In genomic region chr10:101120884-101121660, GRCh38 we compare ENCODE assay signal across 9 cellular contexts. TPM values are rescaled to one million over a fixed set of nuclear protein-coding genes. Genes with fewer than 3 reads are reported as not detected.
A peak's percentile ranks its signal among the peaks of the same experiment; 100 is the strongest.
DNase-seq lines count a peak whose midpoint lies in the region; ATAC-seq lines count a peak whose summit lies in the region.
"Had no signal": no experiment of that assay in that cellular context is flagged by ENCODE, and none has a peak within 500 bp of the region (broad histone marks: within the 10 kb centered on the region; RNA-seq: fewer than 3 reads in every experiment).

No MANE protein-coding gene starts in this region.

- peaks cover 56% of the 10 kb centered on the region for H3K27me3 Mint-ChIP-seq in stimulated activated memory B cell treated with anti-CD40 and anti-IgM and Interleukin-4, amounts not matched to agents 10 μg/mL and 1 μg/mL and 100 μg/mL, for 72 hours

- H3K4me3 Mint-ChIP-seq in stimulated activated memory B cell treated with anti-CD40 and anti-IgM and Interleukin-4, amounts not matched to agents 10 μg/mL and 1 μg/mL and 100 μg/mL, for 72 hours = peak overlapping the region; percentile 85

- in situ Hi-C loops in G401 (cut with HindIII; ENCODE audit: low sequenced_read_pairs) = no loop called here

- ATAC-seq in Right ventricle myocardium superior (ENCODE audit: poor library complexity) (peak; percentile 65), GM21360 (IDR thresholded peaks at IDR 0.05; ENCODE audit: unreplicated experiment) (no peak)
- ATAC-seq in stimulated activated memory B cell treated with anti-CD40 and anti-IgM and Interleukin-4, amounts not matched to agents 10 μg/mL and 1 μg/mL and 100 μg/mL, for 72 hours = peak; percentile 77

- DNase-seq in Right ventricle myocardium superior (no peak), cardiac septum (ENCODE audit: low spot score) (no peak), occipital lobe (lab: John Stamatoyannopoulos, UW) (no peak), G401 (ENCODE audit: low spot score) (no peak)
- peak; percentile 18 for DNase-seq in activated effector memory CD4-positive, alpha-beta T cell treated with Interleukin-2 at 50 U/mL for 16 hours

- H3K36me3 ChIP-seq in iPS-20b (ENCODE audit: insufficient read depth, low read depth, low read length) = no peaks in the 10 kb centered on the region

- H3K4me3 ChIP-seq in iPS-20b (ENCODE audit: low read length) = peak overlapping the region; percentile 37; the same call in 1 of the 2 replicates

- no peaks in the 10 kb centered on the region for H3K36me3 Mint-ChIP-seq in stimulated activated memory B cell treated with anti-CD40 and anti-IgM and Interleukin-4, amounts not matched to agents 10 μg/mL and 1 μg/mL and 100 μg/mL, for 72 hours

- no peak overlapping the region for H3K9ac ChIP-seq in iPS-20b (ENCODE audit: low read depth, low read length)

- peak overlapping the region; percentile 83 for H3K27ac Mint-ChIP-seq in stimulated activated memory B cell treated with anti-CD40 and anti-IgM and Interleukin-4, amounts not matched to agents 10 μg/mL and 1 μg/mL and 100 μg/mL, for 72 hours

- H3K27me3 ChIP-seq in iPS-20b (ENCODE audit: insufficient read depth, low read length) = peaks cover 100% of the 10 kb centered on the region

- H3K4me1 Mint-ChIP-seq in stimulated activated memory B cell treated with anti-CD40 and anti-IgM and Interleukin-4, amounts not matched to agents 10 μg/mL and 1 μg/mL and 100 μg/mL, for 72 hours = peaks cover 36% of the 10 kb centered on the region

- no peaks in the 10 kb centered on the region; the same call in 1 of the 2 replicates for H3K9me3 ChIP-seq in iPS-20b (ENCODE audit: insufficient read depth, low read depth, low read length)

- intact Hi-C loops in Right ventricle myocardium superior (cut with DNase I) = no loop called here
- intact Hi-C loops in cardiac septum (cut with DNase I) = no loop called here

- H3K4me1 ChIP-seq in iPS-20b (ENCODE audit: insufficient read depth, low read length) = peaks cover 2% of the 10 kb centered on the region; the same call in 1 of the 2 replicates

- no peaks in the 10 kb centered on the region for H3K9me3 Mint-ChIP-seq in stimulated activated memory B cell treated with anti-CD40 and anti-IgM and Interleukin-4, amounts not matched to agents 10 μg/mL and 1 μg/mL and 100 μg/mL, for 72 hours

- H3K27ac ChIP-seq in iPS-20b (ENCODE audit: low read length) = no peak overlapping the region

RNA-seq across cellular contexts. Expression of gene TLX1, which starts 10.0 kb away (rescaled TPM):
- not detected for total RNA-seq in Right ventricle myocardium superior
- not detected for total RNA-seq in cardiac septum
- not detected for total RNA-seq in occipital lobe
- total RNA-seq in G401 (2014; rRNA removed; shearing (Covaris generic)) = 0.14 TPM in 1 of 2 replicates, not detected in the other
- total RNA-seq: activated CD8-positive, alpha-beta memory T cell treated with anti-CD3 and anti-CD28 coated beads for 36 hours had no signal

RNA-seq across cellular contexts. Expression of gene KAZALD1, which starts 59.3 kb away (rescaled TPM):
- total RNA-seq in Right ventricle myocardium superior (5.0 TPM), cardiac septum (12.1 TPM), occipital lobe (1.4 TPM)
- 105 and 145 TPM in 2 replicates for total RNA-seq in G401 (2014; rRNA removed; shearing (Covaris generic))
